In the genomic region with DNA sequence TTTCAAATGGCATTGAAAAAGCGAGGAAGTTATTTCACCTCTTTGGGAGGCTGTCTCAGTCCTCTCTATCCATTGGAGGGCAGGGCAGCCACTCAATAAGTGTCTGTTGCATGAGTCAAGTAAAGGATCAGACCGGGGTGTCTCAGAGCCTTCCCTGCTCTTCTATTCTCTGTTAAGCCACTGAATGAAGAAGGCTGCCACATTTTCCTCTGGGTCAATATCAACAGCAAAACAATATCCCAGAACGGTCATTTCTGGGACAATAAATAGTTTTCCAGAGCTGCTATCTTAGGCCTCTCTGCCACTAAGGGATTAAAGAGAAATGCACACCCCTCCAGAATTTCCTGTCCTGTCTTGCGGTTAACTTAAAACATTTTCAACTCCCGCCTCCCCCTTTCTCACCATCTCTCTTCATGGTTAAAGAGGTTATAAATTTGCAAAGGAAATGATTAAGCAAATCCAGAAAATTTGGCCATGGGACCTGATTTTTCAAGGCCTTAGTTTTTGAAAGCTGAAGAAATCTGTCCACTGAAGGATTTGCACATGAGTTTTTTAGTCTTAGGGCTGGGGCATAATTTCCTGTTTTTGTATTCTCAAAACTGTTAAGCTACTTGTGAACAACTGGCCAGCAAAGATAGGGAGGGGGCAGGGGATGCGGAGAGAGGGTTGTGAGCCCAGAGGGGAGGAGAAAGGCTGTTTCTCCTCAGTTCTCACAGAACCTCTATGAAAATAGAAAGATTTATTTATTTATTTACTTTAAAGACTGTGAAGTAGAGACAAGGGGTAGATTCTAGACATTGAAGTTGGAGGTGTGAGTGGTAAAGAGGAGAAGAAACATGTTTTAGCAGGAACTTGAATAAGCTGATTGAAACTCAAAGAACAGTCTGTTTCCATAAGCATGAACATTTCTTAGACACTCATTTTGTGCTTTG, we compare ENCODE assay signal across 8 cellular contexts.
DNase-seq lines count a peak whose midpoint lies in the region; ATAC-seq, FAIRE-seq and TF ChIP-seq lines count a peak whose summit lies in the region.

No MANE protein-coding gene starts in this region.

- no peak for TF ChIP-seq CTCF in RWPE2 (IDR thresholded peaks at IDR 0.05; ENCODE audit: poor library complexity, severe bottlenecking)
- TF ChIP-seq CTCF in epithelial cell of esophagus (IDR thresholded peaks at IDR 0.05; ENCODE audit: insufficient read depth, low read depth, low read length, missing control alignments): no peak
- no peak for TF ChIP-seq CTCF in neutrophil (IDR thresholded peaks at IDR 0.05)
- TF ChIP-seq CTCF in D721Med (IDR thresholded peaks at IDR 0.05; ENCODE audit: insufficient read depth, missing control alignments): no peak

- TF ChIP-seq POLR2A in GM12891 (IDR thresholded peaks at IDR 0.05; ENCODE audit: low read depth, low read length): no peak; the same call in 1 of the 2 replicates

- H3K27ac ChIP-seq in RWPE2 (ENCODE audit: poor library complexity, severe bottlenecking) (peak overlapping the region; percentile 3), neutrophil (peak overlapping the region; percentile 84)

- H3K36me3 ChIP-seq in RWPE2 (ENCODE audit: low read depth): no peaks in the 10 kb centered on the region
- no peaks in the 10 kb centered on the region for H3K36me3 ChIP-seq in neutrophil

- FAIRE-seq in GM12891 (lab: Jason Lieb, UNC) (no peak), D721Med (lab: Jason Lieb, UNC) (no peak)

- peak; percentile 40 for ATAC-seq in HG02642 (IDR thresholded peaks at IDR 0.05; ENCODE audit: poor library complexity, unreplicated experiment)
- ATAC-seq in RWPE2 (ENCODE audit: low read depth): peak; percentile 86
- no peak for ATAC-seq in GM18519 (IDR thresholded peaks at IDR 0.05; ENCODE audit: low FRiP score, unreplicated experiment)

- H3K9me3 ChIP-seq in RWPE2 (ENCODE audit: severe bottlenecking) (no peaks in the 10 kb centered on the region), neutrophil (no peaks in the 10 kb centered on the region)

- no peaks in the 10 kb centered on the region for H3K27me3 ChIP-seq in RWPE2 (ENCODE audit: insufficient read depth, poor library complexity, severe bottlenecking)
- no peaks in the 10 kb centered on the region for H3K27me3 ChIP-seq in neutrophil

- H3K4me1 ChIP-seq in RWPE2 (ENCODE audit: insufficient read depth, poor library complexity, severe bottlenecking) (peaks cover 27% of the 10 kb centered on the region), neutrophil (ENCODE audit: control insufficient read depth in 1 of 2, insufficient read depth in 1 of 2, low read depth in 1 of 2, low read length in 1 of 2) (peaks cover 36 to 50% of the 10 kb centered on the region in 2 experiments)

- H3K4me3 ChIP-seq in RWPE2 (ENCODE audit: severe bottlenecking): no peak overlapping the region
- H3K4me3 ChIP-seq in epithelial cell of esophagus (ENCODE audit: low read length): no peak overlapping the region
- H3K4me3 ChIP-seq in neutrophil (ENCODE audit: low read depth in 1 of 2, low read length in 1 of 2): peak overlapping the region in 1 of 2 experiments; percentile 37

- no peak for DNase-seq in GM12891 (ENCODE audit: insufficient read length, low spot score)
- no peak for DNase-seq in RWPE2 (ENCODE audit: low spot score)
- DNase-seq in epithelial cell of esophagus (ENCODE audit: low read depth): peak; percentile 85
- no peak for DNase-seq in stimulated activated naive CD4-positive, alpha-beta T cell treated with Interleukin-2 at 50 U/mL for 16 hours (lab: John Stamatoyannopoulos, UW)
- no peak for DNase-seq in D721Med (ENCODE audit: insufficient read length, low spot score)

TF ChIP-seq in GM12891, 5 proteins besides CTCF, POLR2A, EP300 and RAD21:
- TF ChIP-seq POLR2AphosphoS5 (IDR thresholded peaks at IDR 0.05; ENCODE audit: low read depth, low read length) (no peak), POU2F2 (IDR thresholded peaks at IDR 0.05; ENCODE audit: low read depth, low read length) (no peak), TAF1 (IDR thresholded peaks at IDR 0.05; ENCODE audit: low read depth, low read length) (peak; percentile 37; the same call in 1 of the 2 replicates)
